9 cellular contexts compared by ENCODE assay signal in the genomic region with DNA sequence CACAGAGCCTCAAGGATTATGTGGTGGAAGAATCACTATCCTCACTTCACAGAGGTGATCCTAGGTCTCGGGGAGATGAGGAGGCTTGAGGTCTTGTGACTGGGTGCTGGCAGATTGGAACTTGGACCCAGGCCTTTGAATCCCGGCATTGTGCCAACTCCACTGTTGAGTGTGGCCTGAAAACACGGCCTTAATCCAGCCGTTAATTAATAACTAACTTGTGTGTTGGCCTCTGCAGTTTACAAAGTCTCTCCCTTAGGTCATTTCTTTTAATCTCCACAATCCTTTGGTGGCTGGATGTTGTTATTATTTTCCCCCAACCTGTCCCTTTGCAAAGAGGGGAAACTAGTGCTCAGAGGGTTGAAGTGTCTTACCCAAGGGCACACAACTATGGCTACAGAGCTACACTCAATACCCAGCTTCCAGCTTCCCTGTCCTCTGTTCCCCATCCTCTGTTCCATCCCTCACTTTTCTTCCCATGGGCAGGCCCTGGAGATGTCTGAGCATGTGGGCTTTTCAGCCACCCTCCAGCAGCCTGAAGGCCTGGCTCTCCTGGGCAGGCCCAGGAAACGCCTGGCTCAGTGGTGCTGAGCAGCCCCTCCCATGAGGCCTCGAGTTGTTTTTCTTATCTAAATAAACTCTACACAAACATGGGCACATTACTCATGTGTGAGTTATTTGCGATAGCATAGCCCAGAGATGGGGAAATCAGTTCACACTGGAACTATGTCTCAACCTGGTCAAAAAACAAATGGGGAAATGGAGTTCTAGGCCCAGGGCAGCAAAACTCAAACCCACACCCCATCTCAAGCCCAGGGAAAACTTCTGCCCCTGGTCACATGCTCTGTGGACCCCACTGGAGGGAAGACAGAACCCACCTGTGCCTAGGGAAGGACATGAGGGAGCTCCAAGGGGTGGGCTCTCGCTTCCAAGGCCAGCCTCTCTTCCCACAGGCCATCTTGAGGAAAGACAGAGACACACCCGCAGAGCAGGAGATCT. TPM values are rescaled to one million over a fixed set of nuclear protein-coding genes. Genes with fewer than 3 reads are reported as not detected.
A peak's percentile ranks its signal among the peaks of the same experiment; 100 is the strongest.
DNase-seq lines count a peak whose midpoint lies in the region; ATAC-seq and TF ChIP-seq lines count a peak whose summit lies in the region.
"Had no signal": no experiment of that assay in that cellular context is flagged by ENCODE, and none has a peak within 500 bp of the region (broad histone marks: within the 10 kb centered on the region; RNA-seq: fewer than 3 reads in every experiment).

No MANE protein-coding gene starts in this region.

- H3K4me3 ChIP-seq in mucosa of descending colon = no peak overlapping the region

- no peaks in the 10 kb centered on the region for H3K36me3 ChIP-seq in mucosa of descending colon (ENCODE audit: low read depth)

- no peak for TF ChIP-seq CTCF in mucosa of descending colon (IDR thresholded peaks at IDR 0.05)

- peaks cover 10% of the 10 kb centered on the region for H3K27me3 Mint-ChIP-seq in stimulated activated naive CD8-positive, alpha-beta T cell treated with anti-CD3 and anti-CD28 coated beads, Interleukin-15, amount 100 ng/mL, for 72 hours
- H3K27me3 Mint-ChIP-seq: effector memory CD8-positive, alpha-beta T cell had no signal

- H3K4me1 ChIP-seq in mucosa of descending colon (ENCODE audit: low read depth) = peaks cover 32% of the 10 kb centered on the region

- H3K4me3 Mint-ChIP-seq in stimulated activated naive CD8-positive, alpha-beta T cell treated with anti-CD3 and anti-CD28 coated beads, Interleukin-15, amount 100 ng/mL, for 72 hours = no peak overlapping the region
- H3K4me3 Mint-ChIP-seq: effector memory CD8-positive, alpha-beta T cell had no signal

- H3K9me3 Mint-ChIP-seq in stimulated activated naive CD8-positive, alpha-beta T cell treated with anti-CD3 and anti-CD28 coated beads, Interleukin-15, amount 100 ng/mL, for 72 hours = no peaks in the 10 kb centered on the region
- H3K9me3 Mint-ChIP-seq: effector memory CD8-positive, alpha-beta T cell had no signal

- DNase-seq in A172 (ENCODE audit: low spot score) = peak; percentile 89
- DNase-seq in MV-4-11 (lab: John Stamatoyannopoulos, UW) = peak; percentile 25
- DNase-seq in dedifferentiated amniotic fluid mesenchymal stem cell (ENCODE audit: extremely low spot score) = peak; percentile 74
- DNase-seq in mucosa of descending colon = peak; percentile 79 to 87 (median 81)
- no peak for DNase-seq in stimulated activated naive CD8-positive, alpha-beta T cell treated with anti-CD3 and anti-CD28 coated beads, Interleukin-15, amount 100 ng/mL, for 72 hours
- no peak for DNase-seq in anterior cingulate cortex (lab: John Stamatoyannopoulos, UW)
- DNase-seq: effector memory CD8-positive, alpha-beta T cell had no signal

- intact Hi-C loops in mucosa of descending colon (cut with DNase I, micrococcal nuclease) = no loop called here

- H3K9me3 ChIP-seq in mucosa of descending colon = no peaks in the 10 kb centered on the region

- ATAC-seq in mucosa of descending colon = peak; percentile 93
- ATAC-seq in stimulated activated naive CD8-positive, alpha-beta T cell treated with anti-CD3 and anti-CD28 coated beads, Interleukin-15, amount 100 ng/mL, for 72 hours = no peak
- no peak for ATAC-seq in HG03139 (IDR thresholded peaks at IDR 0.05; ENCODE audit: unreplicated experiment)
- ATAC-seq in HG03439 (IDR thresholded peaks at IDR 0.05; ENCODE audit: unreplicated experiment) = no peak
- ATAC-seq: effector memory CD8-positive, alpha-beta T cell had no signal

- H3K4me1 Mint-ChIP-seq in stimulated activated naive CD8-positive, alpha-beta T cell treated with anti-CD3 and anti-CD28 coated beads, Interleukin-15, amount 100 ng/mL, for 72 hours = peaks cover 17% of the 10 kb centered on the region

- peak overlapping the region in 1 of 2 donors; percentile 48 for H3K27ac Mint-ChIP-seq in stimulated activated naive CD8-positive, alpha-beta T cell treated with anti-CD3 and anti-CD28 coated beads, Interleukin-15, amount 100 ng/mL, for 72 hours

RNA-seq across cellular contexts. Expression of a gene that starts 16.8 kb away (rescaled TPM):
- 5.2 and 7.2 TPM in 2 replicates for total RNA-seq in A172 (2014; rRNA removed; shearing (Covaris generic))
- 10 to 100 TPM; 38.5 to 76.3 (median 44.9) TPM for total RNA-seq in mucosa of descending colon

Comparison
In these comparisons a context has a peak if more than half of its experiments do, and no peak if none do; other contexts are left out.
1. DNase-seq: peak in A172 (single experiment), MV-4-11 (single experiment), dedifferentiated amniotic fluid mesenchymal stem cell (single experiment) and mucosa of descending colon (3 of 3); none in stimulated activated naive CD8-positive, alpha-beta T cell treated with anti-CD3 and anti-CD28 coated beads, Interleukin-15, amount 100 ng/mL, for 72 hours (0 of 2) and anterior cingulate cortex (0 of 58).